1 cellular context compared by ENCODE assay signal in genomic region chr20:38227578-38228360, GRCh38.
TF ChIP-seq lines count a peak whose summit lies in the region.

No MANE protein-coding gene starts in this region.

TF ChIP-seq in GM23338, 12 proteins besides CTCF, POLR2A, EP300 and RAD21 (continued from another document):
- TF ChIP-seq ZNF462 (CRISPR knock-in tag; IDR thresholded peaks at IDR 0.05): no peak
- TF ChIP-seq ZNF114 (CRISPR knock-in tag; IDR thresholded peaks at IDR 0.05): no peak
- TF ChIP-seq, protein P1, sequence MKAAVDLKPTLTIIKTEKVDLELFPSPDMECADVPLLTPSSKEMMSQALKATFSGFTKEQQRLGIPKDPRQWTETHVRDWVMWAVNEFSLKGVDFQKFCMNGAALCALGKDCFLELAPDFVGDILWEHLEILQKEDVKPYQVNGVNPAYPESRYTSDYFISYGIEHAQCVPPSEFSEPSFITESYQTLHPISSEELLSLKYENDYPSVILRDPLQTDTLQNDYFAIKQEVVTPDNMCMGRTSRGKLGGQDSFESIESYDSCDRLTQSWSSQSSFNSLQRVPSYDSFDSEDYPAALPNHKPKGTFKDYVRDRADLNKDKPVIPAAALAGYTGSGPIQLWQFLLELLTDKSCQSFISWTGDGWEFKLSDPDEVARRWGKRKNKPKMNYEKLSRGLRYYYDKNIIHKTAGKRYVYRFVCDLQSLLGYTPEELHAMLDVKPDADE (IDR thresholded peaks at IDR 0.05): no peak
- no peak for TF ChIP-seq POLR2AphosphoS5 (IDR thresholded peaks at IDR 0.05; ENCODE audit: low read depth)
- no peak for TF ChIP-seq EZH2phosphoT487 (IDR thresholded peaks at IDR 0.05; ENCODE audit: unreplicated experiment)
- no peak for TF ChIP-seq EZH2 (IDR thresholded peaks at IDR 0.05; ENCODE audit: low read depth, unreplicated experiment)
- no peak for TF ChIP-seq STAT1 (IDR thresholded peaks at IDR 0.05; ENCODE audit: unreplicated experiment)
- TF ChIP-seq ZNF331 (CRISPR knock-in tag; IDR thresholded peaks at IDR 0.05; ENCODE audit: low read depth): no peak
